Comparison of ENCODE assay signal across 1 cellular context in the genomic region with DNA sequence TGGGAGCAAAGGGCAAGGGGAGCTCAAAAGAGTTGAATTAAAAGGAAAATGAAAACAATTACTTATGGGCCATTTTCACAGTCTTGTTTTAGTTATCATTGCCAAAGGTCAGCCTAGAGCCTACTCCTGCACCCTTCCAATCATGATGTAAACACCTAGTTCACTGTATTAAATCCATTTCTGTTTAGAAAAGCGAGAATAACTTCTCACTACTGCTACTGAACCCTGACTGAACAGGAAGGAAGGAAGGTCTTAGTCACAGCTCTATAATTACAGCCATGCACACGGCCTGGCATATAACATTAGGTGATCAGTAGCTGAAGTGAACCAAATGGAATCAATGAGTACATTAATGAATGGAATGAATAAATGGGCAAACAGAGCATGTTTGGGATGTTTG.
TF ChIP-seq lines count a peak whose summit lies in the region.

No MANE protein-coding gene starts in this region.

TF ChIP-seq in HepG2, 621 proteins besides CTCF, POLR2A, EP300 and RAD21 (continued from another document):
- TF ChIP-seq, protein P1, sequence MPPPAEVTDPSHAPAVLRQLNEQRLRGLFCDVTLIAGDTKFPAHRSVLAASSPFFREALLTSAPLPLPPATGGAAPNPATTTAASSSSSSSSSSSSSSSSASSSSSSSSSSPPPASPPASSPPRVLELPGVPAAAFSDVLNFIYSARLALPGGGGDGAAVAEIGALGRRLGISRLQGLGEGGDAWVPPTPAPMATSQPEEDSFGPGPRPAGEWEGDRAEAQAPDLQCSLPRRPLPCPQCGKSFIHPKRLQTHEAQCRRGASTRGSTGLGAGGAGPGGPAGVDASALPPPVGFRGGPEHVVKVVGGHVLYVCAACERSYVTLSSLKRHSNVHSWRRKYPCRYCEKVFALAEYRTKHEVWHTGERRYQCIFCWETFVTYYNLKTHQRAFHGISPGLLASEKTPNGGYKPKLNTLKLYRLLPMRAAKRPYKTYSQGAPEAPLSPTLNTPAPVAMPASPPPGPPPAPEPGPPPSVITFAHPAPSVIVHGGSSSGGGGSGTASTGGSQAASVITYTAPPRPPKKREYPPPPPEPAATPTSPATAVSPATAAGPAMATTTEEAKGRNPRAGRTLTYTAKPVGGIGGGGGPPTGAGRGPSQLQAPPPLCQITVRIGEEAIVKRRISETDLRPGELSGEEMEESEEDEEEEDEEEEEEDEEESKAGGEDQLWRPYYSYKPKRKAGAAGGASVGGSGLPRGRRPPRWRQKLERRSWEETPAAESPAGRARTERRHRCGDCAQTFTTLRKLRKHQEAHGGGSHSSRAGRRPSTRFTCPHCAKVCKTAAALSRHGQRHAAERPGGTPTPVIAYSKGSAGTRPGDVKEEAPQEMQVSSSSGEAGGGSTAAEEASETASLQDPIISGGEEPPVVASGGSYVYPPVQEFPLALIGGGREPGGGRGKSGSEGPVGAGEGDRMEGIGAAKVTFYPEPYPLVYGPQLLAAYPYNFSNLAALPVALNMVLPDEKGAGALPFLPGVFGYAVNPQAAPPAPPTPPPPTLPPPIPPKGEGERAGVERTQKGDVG (CRISPR knock-in tag; IDR thresholded peaks at IDR 0.05; ENCODE audit: borderline replicate concordance): no peak
- TF ChIP-seq, protein P2, sequence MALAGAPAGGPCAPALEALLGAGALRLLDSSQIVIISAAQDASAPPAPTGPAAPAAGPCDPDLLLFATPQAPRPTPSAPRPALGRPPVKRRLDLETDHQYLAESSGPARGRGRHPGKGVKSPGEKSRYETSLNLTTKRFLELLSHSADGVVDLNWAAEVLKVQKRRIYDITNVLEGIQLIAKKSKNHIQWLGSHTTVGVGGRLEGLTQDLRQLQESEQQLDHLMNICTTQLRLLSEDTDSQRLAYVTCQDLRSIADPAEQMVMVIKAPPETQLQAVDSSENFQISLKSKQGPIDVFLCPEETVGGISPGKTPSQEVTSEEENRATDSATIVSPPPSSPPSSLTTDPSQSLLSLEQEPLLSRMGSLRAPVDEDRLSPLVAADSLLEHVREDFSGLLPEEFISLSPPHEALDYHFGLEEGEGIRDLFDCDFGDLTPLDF (CRISPR knock-in tag; IDR thresholded peaks at IDR 0.05): no peak
- TF ChIP-seq CAMTA2 (CRISPR knock-in tag; IDR thresholded peaks at IDR 0.05; ENCODE audit: borderline replicate concordance): no peak
TF ChIP-seq in HepG2: peak in this region for 0.
